In the genomic region with DNA sequence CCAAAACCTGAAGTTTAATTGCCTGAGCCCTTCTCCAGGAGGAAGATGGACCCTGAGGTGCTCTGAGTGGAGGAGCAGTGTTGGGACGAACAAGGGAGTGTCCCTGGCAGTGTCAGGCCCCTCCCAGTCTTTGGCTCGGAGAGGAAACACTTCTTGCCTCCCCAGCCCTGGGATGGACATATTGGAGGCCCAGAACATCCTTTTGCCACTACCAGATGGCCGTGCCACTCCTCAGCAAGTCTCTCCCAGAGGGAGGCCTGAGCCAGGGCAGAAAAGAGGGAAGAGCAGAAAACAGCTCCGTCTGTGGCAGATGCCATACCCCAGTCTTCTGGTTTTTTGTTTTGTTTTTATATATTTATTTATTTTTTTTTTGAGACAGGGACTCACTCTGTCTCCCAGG, we compare ENCODE assay signal across 15 cellular contexts.
A peak's percentile ranks its signal among the peaks of the same experiment; 100 is the strongest.
DNase-seq lines count a peak whose midpoint lies in the region; ATAC-seq and TF ChIP-seq lines count a peak whose summit lies in the region.
"Had no signal": no experiment of that assay in that cellular context is flagged by ENCODE, and none has a peak within 500 bp of the region (broad histone marks: within the 10 kb centered on the region; RNA-seq: fewer than 3 reads in every experiment).

No MANE protein-coding gene starts in this region.

- TF ChIP-seq CTCF in natural killer cell (IDR thresholded peaks at IDR 0.05) (no peak), GM20000 (IDR thresholded peaks at IDR 0.05; ENCODE audit: extremely low read depth, missing control alignments) (no peak), body of pancreas (IDR thresholded peaks at IDR 0.05) (no peak)

- no peaks in the 10 kb centered on the region for H3K9me3 Mint-ChIP-seq in natural killer cell

- H3K27ac Mint-ChIP-seq in natural killer cell, result no peak overlapping the region
- H3K27ac Mint-ChIP-seq: CD4-positive, CD25-positive, alpha-beta regulatory T cell had no signal

- no peaks in the 10 kb centered on the region for H3K9me3 ChIP-seq in body of pancreas
- H3K9me3 ChIP-seq: BLaER1 had no signal

- H3K4me1 Mint-ChIP-seq in natural killer cell, result no peaks in the 10 kb centered on the region
- H3K4me1 Mint-ChIP-seq: CD4-positive, CD25-positive, alpha-beta regulatory T cell had no signal

- no peaks in the 10 kb centered on the region for H3K36me3 ChIP-seq in body of pancreas (replicated peaks in 1 of 2; ENCODE audit: insufficient read depth in 1 of 2, low read depth in 2 of 2)
- H3K36me3 ChIP-seq: BLaER1 had no signal

- H3K27ac ChIP-seq in body of pancreas, result no peak overlapping the region
- H3K27ac ChIP-seq: BLaER1 had no signal

- no peaks in the 10 kb centered on the region for H3K36me3 Mint-ChIP-seq in natural killer cell
- H3K36me3 Mint-ChIP-seq: CD4-positive, CD25-positive, alpha-beta regulatory T cell had no signal

- DNase-seq in DMS 273 (lab: John Stamatoyannopoulos, UW; ENCODE audit: unreplicated experiment), result peak; percentile 87
- peak; percentile 27 for DNase-seq in NCI-H2171 (lab: John Stamatoyannopoulos, UW)
- DNase-seq in NCI-H69 (lab: John Stamatoyannopoulos, UW), result peak; percentile 35
- DNase-seq in cerebellum (ENCODE audit: low spot score), result peak; percentile 81
- no peak for DNase-seq in natural killer cell
- no peak for DNase-seq in GM20000 (ENCODE audit: low spot score)
- no peak for DNase-seq in body of pancreas
- DNase-seq: 8988T; AML-193; CD4-positive, CD25-positive, alpha-beta regulatory T cell; DMS79; H7; IMR-90 had no signal

- H3K4me3 Mint-ChIP-seq in natural killer cell, result no peak overlapping the region
- H3K4me3 Mint-ChIP-seq: CD4-positive, CD25-positive, alpha-beta regulatory T cell had no signal

- TF ChIP-seq POLR2A in body of pancreas (IDR thresholded peaks at IDR 0.05), result no peak

- H3K27me3 ChIP-seq in body of pancreas, result no peaks in the 10 kb centered on the region
- H3K27me3 ChIP-seq: BLaER1 had no signal

- intact Hi-C loops in natural killer cell (cut with micrococcal nuclease), result no loop called here
- intact Hi-C loops in body of pancreas (cut with DNase I), result no loop called here

- 55 to 61% methylated on average over 4 of the region's 4 CpGs for WGBS in body of pancreas, 2 donors

- no peak overlapping the region for H3K4me3 ChIP-seq in body of pancreas
- H3K4me3 ChIP-seq: BLaER1 had no signal

- no peaks in the 10 kb centered on the region for H3K4me1 ChIP-seq in body of pancreas

- no peak for ATAC-seq in GM21737 (IDR thresholded peaks at IDR 0.05; ENCODE audit: unreplicated experiment)
- no peak for ATAC-seq in natural killer cell
- ATAC-seq in body of pancreas, result no peak

- H3K27me3 Mint-ChIP-seq in natural killer cell (ENCODE audit: low read depth in 2 of 2), result peaks cover 29 to 61% of the 10 kb centered on the region in 2 donors

Comparison
In these comparisons a context has a peak if more than half of its experiments do, and no peak if none do; other contexts are left out.
1. DNase-seq: peak in DMS 273 (single experiment), NCI-H2171 (single experiment), NCI-H69 (single experiment) and cerebellum (single experiment); none in natural killer cell (single experiment), GM20000 (single experiment) and body of pancreas (0 of 4).